In the genomic region with DNA sequence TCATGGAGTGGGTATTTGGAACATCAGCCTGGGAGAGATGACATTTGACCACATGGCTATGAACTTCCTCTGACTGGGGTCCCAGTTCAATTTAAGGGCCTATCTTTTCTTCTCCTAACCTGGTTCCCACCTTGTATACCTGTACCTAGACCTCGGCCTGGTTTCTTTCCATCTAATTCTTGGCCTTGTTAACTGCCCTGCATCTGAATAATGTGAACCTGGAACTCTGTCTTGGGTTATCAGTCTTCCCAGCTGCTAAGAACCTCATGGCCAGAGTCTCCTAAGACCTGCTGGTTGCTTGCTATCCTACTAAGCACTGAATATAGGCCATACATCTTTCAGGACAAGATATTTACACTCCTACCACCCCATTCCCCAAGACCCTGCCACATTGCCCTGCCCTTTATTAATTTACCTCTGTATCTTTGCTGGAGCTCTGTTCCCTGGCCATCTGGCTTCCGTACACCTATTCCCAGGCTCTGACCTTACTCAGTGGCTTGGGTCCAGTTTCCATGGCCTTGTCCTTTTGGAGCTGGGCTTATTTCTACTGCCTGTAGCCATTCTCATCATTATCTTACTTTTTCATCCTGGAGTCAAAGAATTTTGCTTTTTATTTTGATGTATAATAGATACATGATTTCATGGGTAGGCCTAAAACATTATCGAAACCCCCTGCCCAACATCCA, we compare ENCODE assay signal across 33 cellular contexts.
"Had no signal": no experiment of that assay in that cellular context is flagged by ENCODE, and none has a peak within 500 bp of the region (broad histone marks: within the 10 kb centered on the region; RNA-seq: fewer than 3 reads in every experiment).

No MANE protein-coding gene starts in this region.

- H3K27me3 Mint-ChIP-seq: naive B cell; stimulated activated memory B cell treated with anti-CD40 and anti-IgM and Interleukin-4, amounts not matched to agents 10 μg/mL and 1 μg/mL and 100 μg/mL, for 72 hours; stimulated activated naive CD8-positive, alpha-beta T cell treated with anti-CD3 and anti-CD28 coated beads, Interleukin-15, amount 100 ng/mL, for 72 hours; type B pancreatic cell had no signal

- H3K27me3 ChIP-seq: cardiac muscle cell, dorsolateral prefrontal cortex, hepatocyte, ovary had no signal

- H3K27ac ChIP-seq: cardiac muscle cell, coronary artery, gastrocnemius medialis, hepatocyte, neutrophil, ovary, prostate gland, sigmoid colon, SK-N-MC, uterus had no signal

- H3K27ac Mint-ChIP-seq: activated T-helper 2 cell treated with anti-CD3 and anti-CD28 coated beads, Interferon-gamma antibody, Interleukin-2, Interleukin-4, amounts not matched to agents 10 μg/mL and 5 μg/mL and 100 μg/mL, durations not matched to agents 14 hours and 24 hours and 36 hours; mesothelial cell of epicardium; nephron progenitor cell; stimulated activated memory B cell treated with anti-CD40 and anti-IgM and Interleukin-4, amounts not matched to agents 10 μg/mL and 1 μg/mL and 100 μg/mL, for 72 hours; type B pancreatic cell had no signal

- H3K4me3 ChIP-seq: cardiac muscle cell, coronary artery, gastrocnemius medialis, hepatocyte, ovary, prostate gland, sigmoid colon, SK-N-MC, uterus had no signal

- DNase-seq: activated CD4-positive, alpha-beta T cell treated with anti-CD3 and anti-CD28 coated beads for 4 hours; activated CD4-positive, alpha-beta T cell treated with anti-CD3 and anti-CD28 coated beads, Interleukin-2, amount 50 U/mL, for 48 hours; activated CD4-positive, CD25-positive, alpha-beta regulatory T cell; activated T-cell treated with anti-CD3 and anti-CD28 coated beads, Interleukin-2, amount 50 U/mL, for 48 hours; aorta; dorsolateral prefrontal cortex; effector memory CD4-positive, alpha-beta T cell; erythroblast; gastrocnemius medialis; islet precursor cell; left ventricle myocardium superior; naive B cell; nephron progenitor cell; ovary; retina; sigmoid colon; small intestine; stimulated activated CD4-positive, alpha-beta T cell treated with anti-CD3 and anti-CD28 coated beads, Interleukin-1b, Interleukin-23, amount 100 ng/mL, for 48 hours; stimulated activated CD4-positive, alpha-beta T cell treated with anti-CD3 and anti-CD28 coated beads, Interleukin-4, amount 100 ng/mL, for 4 hours; stimulated activated CD8-positive, alpha-beta memory T cell treated with anti-CD3 and anti-CD28 coated beads, Interleukin-4, amount 100 ng/mL, for 48 hours; stimulated activated naive CD8-positive, alpha-beta T cell treated with anti-CD3 and anti-CD28 coated beads, Interleukin-15, amount 100 ng/mL, for 72 hours; substantia nigra; uterus had no signal

- ATAC-seq: gastrocnemius medialis; left ventricle myocardium superior; stimulated activated memory B cell treated with anti-CD40 and anti-IgM and Interleukin-4, amounts not matched to agents 10 μg/mL and 1 μg/mL and 100 μg/mL, for 72 hours; stimulated activated naive CD8-positive, alpha-beta T cell treated with anti-CD3 and anti-CD28 coated beads, Interleukin-15, amount 100 ng/mL, for 72 hours had no signal

- H3K4me1 ChIP-seq: gastrocnemius medialis, prostate gland, uterus had no signal

- H3K9me3 Mint-ChIP-seq: activated T-helper 2 cell treated with anti-CD3 and anti-CD28 coated beads, Interferon-gamma antibody, Interleukin-2, Interleukin-4, amounts not matched to agents 10 μg/mL and 5 μg/mL and 100 μg/mL, durations not matched to agents 14 hours and 24 hours and 36 hours; mesothelial cell of epicardium; naive B cell; nephron progenitor cell; stimulated activated memory B cell treated with anti-CD40 and anti-IgM and Interleukin-4, amounts not matched to agents 10 μg/mL and 1 μg/mL and 100 μg/mL, for 72 hours; stimulated activated naive CD8-positive, alpha-beta T cell treated with anti-CD3 and anti-CD28 coated beads, Interleukin-15, amount 100 ng/mL, for 72 hours; type B pancreatic cell had no signal

- H3K4me1 Mint-ChIP-seq: stimulated activated memory B cell treated with anti-CD40 and anti-IgM and Interleukin-4, amounts not matched to agents 10 μg/mL and 1 μg/mL and 100 μg/mL, for 72 hours had no signal

- FAIRE-seq: small intestine had no signal

- H3K4me3 Mint-ChIP-seq: mesothelial cell of epicardium; naive B cell; nephron progenitor cell; stimulated activated memory B cell treated with anti-CD40 and anti-IgM and Interleukin-4, amounts not matched to agents 10 μg/mL and 1 μg/mL and 100 μg/mL, for 72 hours; stimulated activated naive CD8-positive, alpha-beta T cell treated with anti-CD3 and anti-CD28 coated beads, Interleukin-15, amount 100 ng/mL, for 72 hours; type B pancreatic cell had no signal

- H3K9me3 ChIP-seq: gastrocnemius medialis, neutrophil, ovary, prostate gland, sigmoid colon, uterus had no signal

- H3K36me3 ChIP-seq: gastrocnemius medialis, ovary, prostate gland, sigmoid colon, uterus had no signal

- H3K4me2 ChIP-seq: hepatocyte had no signal

- H2AFZ ChIP-seq: hepatocyte had no signal
